9 cellular contexts compared by ENCODE assay signal in genomic region chr9:131419029-131419614, GRCh38. TPM values are rescaled to one million over a fixed set of nuclear protein-coding genes. Genes with fewer than 3 reads are reported as not detected.
A peak's percentile ranks its signal among the peaks of the same experiment; 100 is the strongest.
DNase-seq lines count a peak whose midpoint lies in the region; ATAC-seq and TF ChIP-seq lines count a peak whose summit lies in the region.
"Had no signal": no experiment of that assay in that cellular context is flagged by ENCODE, and none has a peak within 500 bp of the region (broad histone marks: within the 10 kb centered on the region; RNA-seq: fewer than 3 reads in every experiment).

No MANE protein-coding gene starts in this region.

- no peak for TF ChIP-seq POLR2A in body of pancreas (IDR thresholded peaks at IDR 0.05)

- DNase-seq in AG04450 (ENCODE audit: low read depth, low spot score): no peak
- DNase-seq in body of pancreas: no peak
- DNase-seq in NCI-H2196 treated with DMSO at 0.1 percent for 48 hours (lab: John Stamatoyannopoulos, UW; ENCODE audit: unreplicated experiment): no peak
- DNase-seq in MM.1S: no peak
- no peak for DNase-seq in RKO (ENCODE audit: low spot score)
- no peak for DNase-seq in NCI-H187 treated with DMSO at 0.1 percent for 48 hours (lab: John Stamatoyannopoulos, UW)
- DNase-seq: NCI-H2107 had no signal

- WGBS in body of pancreas, 2 donors: 56 to 61% methylated on average over 8 of the region's 8 CpGs

- peaks cover 100% of the 10 kb centered on the region for H3K79me2 ChIP-seq in MM.1S (ENCODE audit: low read length)

- no peak for ATAC-seq in body of pancreas

- no peak overlapping the region for H3K4me3 ChIP-seq in AG04450 (ENCODE audit: low read depth, low read length)
- no peak overlapping the region for H3K4me3 ChIP-seq in HEK293 (ENCODE audit: low read depth, low read length)
- H3K4me3 ChIP-seq in body of pancreas: no peak overlapping the region
- no peak overlapping the region for H3K4me3 ChIP-seq in MM.1S (ENCODE audit: low read length)

- no peak overlapping the region for H3K4me2 ChIP-seq in MM.1S (ENCODE audit: low read depth, low read length)

- H3K36me3 ChIP-seq in HEK293 (ENCODE audit: control insufficient read depth in 2 of 2, insufficient read depth in 1 of 2, low read length in 2 of 2) (peaks cover 0 to 32% of the 10 kb centered on the region in 2 experiments; a peak in 2 of 3 replicates), body of pancreas (replicated peaks in 1 of 2; ENCODE audit: insufficient read depth in 1 of 2, low read depth in 2 of 2) (no peaks in the 10 kb centered on the region), MM.1S (replicated peaks; ENCODE audit: insufficient read depth, low read length) (peaks cover 3% of the 10 kb centered on the region; the same call in 1 of the 2 replicates)

- TF ChIP-seq CTCF in AG04450 (IDR thresholded peaks at IDR 0.05; ENCODE audit: low read depth, low read length): no peak
- TF ChIP-seq CTCF in HEK293 (tag by site-specific recombination; IDR thresholded peaks at IDR 0.05): no peak
- no peak for TF ChIP-seq CTCF in body of pancreas (IDR thresholded peaks at IDR 0.05)
- no peak for TF ChIP-seq CTCF in nephron (IDR thresholded peaks at IDR 0.05; ENCODE audit: unreplicated experiment in 3 of 3)
- TF ChIP-seq CTCF in MM.1S (IDR thresholded peaks at IDR 0.05; ENCODE audit: low read length): no peak

- CTCF ChIA-PET in AG04450 (lab: Charles Lee) (interaction anchor here (1.1 to 1.4 kb wide), 2 partner anchors 17 to 69 kb away, joined by 3 to 4 read pairs; no protein-coding TSS in a partner anchor), HEK293 (lab: Yijun Ruan, JAX) (interaction anchor here (1.0 to 1.9 kb wide), 3 partner anchors 12 to 69 kb away, joined by 3 to 7 read pairs (median 3); no protein-coding TSS in a partner anchor)

- H3K9me3 ChIP-seq in AG04450 (ENCODE audit: control insufficient read depth, insufficient read depth, low read length) (no peaks in the 10 kb centered on the region), HEK293 (ENCODE audit: control insufficient read depth, insufficient read depth, low read depth, low read length) (no peaks in the 10 kb centered on the region), body of pancreas (no peaks in the 10 kb centered on the region), MM.1S (replicated peaks; ENCODE audit: insufficient read depth, low read length) (no peaks in the 10 kb centered on the region)

- H3K4me3 Mint-ChIP-seq in nephron: no peak overlapping the region

- H3F3A ChIP-seq in MM.1S (ENCODE audit: insufficient read depth, low read length): no peaks in the 10 kb centered on the region; the same call in 1 of the 2 replicates

- H3K27me3 ChIP-seq in AG04450 (ENCODE audit: control insufficient read depth, insufficient read depth, low read length) (no peaks in the 10 kb centered on the region), body of pancreas (no peaks in the 10 kb centered on the region), MM.1S (replicated peaks; ENCODE audit: insufficient read depth, low read length) (no peaks in the 10 kb centered on the region)

- H3K27ac Mint-ChIP-seq in nephron: peak overlapping the region; percentile 71 to 81 (median 71)

- H3K9me2 ChIP-seq in MM.1S (replicated peaks; ENCODE audit: insufficient read depth, low read length): no peaks in the 10 kb centered on the region

- H3K36me3 Mint-ChIP-seq in nephron (ENCODE audit: low read depth): peaks cover 47% of the 10 kb centered on the region

- peaks cover 35% of the 10 kb centered on the region for H3K4me1 ChIP-seq in HEK293 (ENCODE audit: control insufficient read depth, insufficient read depth, low read length)
- H3K4me1 ChIP-seq in body of pancreas: peaks cover 70% of the 10 kb centered on the region
- no peaks in the 10 kb centered on the region for H3K4me1 ChIP-seq in MM.1S (ENCODE audit: low read length)

- H3K4me1 Mint-ChIP-seq in nephron: peaks cover 78% of the 10 kb centered on the region

- intact Hi-C loops in body of pancreas (cut with DNase I): no loop called here

- POLR2A ChIA-PET in AG04450 (lab: Yijun Ruan, JAX) (interaction anchor here (1.3 kb wide), 1 partner anchor 14 kb away, joined by 5 read pairs; no protein-coding TSS in a partner anchor), HEK293 (lab: Yijun Ruan, JAX) (interaction anchor here (0.8 to 1.9 kb wide), 5 partner anchors 11 to 46 kb away, joined by 3 to 8 read pairs (median 4); no protein-coding TSS in a partner anchor)

- H3K9me3 Mint-ChIP-seq in nephron: peaks cover 3% of the 10 kb centered on the region

- H3K27ac ChIP-seq in AG04450 (ENCODE audit: low read depth, low read length): peak overlapping the region; percentile 11
- no peak overlapping the region for H3K27ac ChIP-seq in HEK293 (ENCODE audit: extremely low read depth, low read depth, low read length)
- peak overlapping the region; percentile 63 to 86 (median 73) for H3K27ac ChIP-seq in body of pancreas
- no peak overlapping the region for H3K27ac ChIP-seq in MM.1S (ENCODE audit: low read length)

- no peak overlapping the region for H2AFZ ChIP-seq in MM.1S (ENCODE audit: low read length)

- H3K27me3 Mint-ChIP-seq in nephron (ENCODE audit: low read depth): no peaks in the 10 kb centered on the region

- no peak overlapping the region for H3K9ac ChIP-seq in MM.1S (ENCODE audit: low read length)

- H4K20me1 ChIP-seq in MM.1S (ENCODE audit: insufficient read depth, low read length): peaks cover 93% of the 10 kb centered on the region

TF ChIP-seq in HEK293, 187 proteins besides CTCF, POLR2A, EP300 and RAD21 (continues in another document):
- TF ChIP-seq ZNF24 (tag by site-specific recombination; IDR thresholded peaks at IDR 0.05): no peak
- TF ChIP-seq ZNF132 (tag by site-specific recombination; IDR thresholded peaks at IDR 0.05; ENCODE audit: borderline replicate concordance): no peak
- TF ChIP-seq ZNF10 (tag by site-specific recombination; IDR thresholded peaks at IDR 0.05): no peak
- TF ChIP-seq ZNF777 (tag by site-specific recombination; IDR thresholded peaks at IDR 0.05; ENCODE audit: borderline replicate concordance): no peak
- peak; percentile 78 for TF ChIP-seq FEZF1 (tag by site-specific recombination; IDR thresholded peaks at IDR 0.05)
- TF ChIP-seq ZIC2 (tag by site-specific recombination; IDR thresholded peaks at IDR 0.05): 0 out of 2 replicates have a peak, but pooled peaks have one; percentile 13
- TF ChIP-seq ZNF426 (tag by site-specific recombination; IDR thresholded peaks at IDR 0.05): no peak
- TF ChIP-seq SP3 (tag by site-specific recombination; IDR thresholded peaks at IDR 0.05): no peak
- no peak for TF ChIP-seq SALL2 (tag by site-specific recombination; IDR thresholded peaks at IDR 0.05; ENCODE audit: borderline replicate concordance)
- TF ChIP-seq GLI4 (tag by site-specific recombination; IDR thresholded peaks at IDR 0.05): no peak
- TF ChIP-seq ZNF223 (tag by site-specific recombination; IDR thresholded peaks at IDR 0.05): no peak
- TF ChIP-seq ZNF2 (tag by site-specific recombination; IDR thresholded peaks at IDR 0.05): no peak
- TF ChIP-seq ZNF585B (tag by site-specific recombination; IDR thresholded peaks at IDR 0.05): no peak
- TF ChIP-seq ZNF416 (tag by site-specific recombination; IDR thresholded peaks at IDR 0.05): no peak
- TF ChIP-seq IKZF3 (tag by site-specific recombination; IDR thresholded peaks at IDR 0.05): no peak
- peak; percentile 100 for TF ChIP-seq PRDM4 (tag by site-specific recombination; IDR thresholded peaks at IDR 0.05)
- peak; percentile 29; the same call in 1 of the 2 replicates for TF ChIP-seq PRDM6 (tag by site-specific recombination; IDR thresholded peaks at IDR 0.05)
- peak; percentile 83; the same call in 1 of the 2 replicates for TF ChIP-seq ZNF664 (tag by site-specific recombination; IDR thresholded peaks at IDR 0.05)
- TF ChIP-seq OSR2 (tag by site-specific recombination; IDR thresholded peaks at IDR 0.05): 0 out of 2 replicates have a peak, but pooled peaks have one; percentile 9
- TF ChIP-seq ZNF530 (tag by site-specific recombination; IDR thresholded peaks at IDR 0.05; ENCODE audit: low read depth): no peak
- no peak for TF ChIP-seq ZNF658 (tag by site-specific recombination; IDR thresholded peaks at IDR 0.05)
- no peak for TF ChIP-seq ZNF549 (tag by site-specific recombination; IDR thresholded peaks at IDR 0.05)
- TF ChIP-seq ZNF157 (tag by site-specific recombination; IDR thresholded peaks at IDR 0.05): no peak
- no peak for TF ChIP-seq ZBTB17 (tag by site-specific recombination; IDR thresholded peaks at IDR 0.05)

RNA-seq across cellular contexts. Expression of gene PRRC2B, which starts 25.2 kb away (rescaled TPM):
- polyA plus RNA-seq in AG04450 (2011; rRNA removed): 31.8 and 37.3 TPM in 2 replicates
- 70.2 and 78.0 TPM in 2 replicates for polyA minus RNA-seq in AG04450 (2011; rRNA and poly(A)+ RNA removed)
- total RNA-seq in body of pancreas: 100 to 1,000 TPM in 1 of 2 donors, 10 to 100 TPM in 1; 78.3 to 177 TPM

Comparison
In these comparisons a context has a peak if more than half of its experiments do, and no peak if none do; other contexts are left out.
1. H3K27ac ChIP-seq: peak in AG04450 (single experiment) and body of pancreas (4 of 4); none in HEK293 (single experiment) and MM.1S (single experiment).